27 cellular contexts compared by ENCODE assay signal in genomic region chr15:51327081-51327480, GRCh38. TPM values are rescaled to one million over a fixed set of nuclear protein-coding genes. Genes with fewer than 3 reads are reported as not detected.
"Had no signal": no experiment of that assay in that cellular context is flagged by ENCODE, and none has a peak within 500 bp of the region (broad histone marks: within the 10 kb centered on the region; RNA-seq: fewer than 3 reads in every experiment).

No MANE protein-coding gene starts in this region.

- H3K4me3 ChIP-seq: left ventricle myocardium inferior, lung, mucosa of descending colon, pancreas, prostate gland, skin epidermis, stomach, testis, thyroid gland, transverse colon, upper lobe of left lung, vagina had no signal

- DNase-seq: islet precursor cell; left ventricle myocardium inferior; midbrain; mucosa of descending colon; naive thymus-derived CD4-positive, alpha-beta T cell; nucleus accumbens; pancreas; posterior cingulate gyrus; retina; right cardiac atrium; stimulated activated CD4-positive, alpha-beta T cell treated with anti-CD3 and anti-CD28 coated beads, Interleukin-12 subunit alpha, Interleukin-12 subunit beta, amount 100 ng/mL, for 4 hours; stimulated activated CD4-positive, alpha-beta T cell treated with anti-CD3 and anti-CD28 coated beads, Interleukin-15, amount 100 ng/mL, for 24 hours; stimulated activated CD4-positive, alpha-beta T cell treated with anti-CD3 and anti-CD28 coated beads, Interleukin-2, amount 100 ng/mL, for 24 hours; stimulated activated CD4-positive, alpha-beta T cell treated with anti-CD3 and anti-CD28 coated beads, Interleukin-4, amount 100 ng/mL, for 1 hour; stimulated activated naive B cell treated with anti-CD40 and anti-IgM and Interleukin-4, amounts not matched to agents 10 μg/mL and 1 μg/mL and 100 μg/mL, for 72 hours; stimulated activated naive CD8-positive, alpha-beta T cell treated with anti-CD3 and anti-CD28 coated beads, Interleukin-15, Interleukin-2, amounts not matched to agents 100 U/mL and 50 U/mL, for 24 hours; stomach; testis; thyroid gland; transverse colon; upper lobe of left lung had no signal

- H3K27ac ChIP-seq: left ventricle myocardium inferior, pancreas, prostate gland, skin epidermis, stomach, testis, thyroid gland, transverse colon, upper lobe of left lung, vagina had no signal

RNA-seq across cellular contexts. Expression of gene CYP19A1, which starts 11.3 kb away (rescaled TPM):
- total RNA-seq: kidney epithelial cell; natural killer cell treated with Interleukin-12 subunit alpha and Interleukin-12 subunit beta and Interleukin-15 and Interleukin-18, amount 100 ng/mL, for 72 hours; transverse colon had no signal

RNA-seq across cellular contexts. Expression of gene GLDN, which starts 14.4 kb away (rescaled TPM):
- total RNA-seq: kidney epithelial cell; naive thymus-derived CD4-positive, alpha-beta T cell; natural killer cell treated with Interleukin-12 subunit alpha and Interleukin-12 subunit beta and Interleukin-15 and Interleukin-18, amount 100 ng/mL, for 72 hours had no signal
